In genomic region chr7:143603549-143603948, GRCh38 we compare ENCODE assay signal across 5 cellular contexts. TPM values are rescaled to one million over a fixed set of nuclear protein-coding genes. Genes with fewer than 3 reads are reported as not detected.
"Had no signal": no experiment of that assay in that cellular context is flagged by ENCODE, and none has a peak within 500 bp of the region (broad histone marks: within the 10 kb centered on the region; RNA-seq: fewer than 3 reads in every experiment).

No MANE protein-coding gene starts in this region.

RNA-seq across cellular contexts. Expression of gene CTAGE15, which starts 31.9 kb away (rescaled TPM):
- total RNA-seq: OCI-LY7, Right ventricle myocardium inferior, Right ventricle myocardium superior, SJCRH30, SK-MEL-5 had no signal
